18 cellular contexts compared by ENCODE assay signal in the genomic region with DNA sequence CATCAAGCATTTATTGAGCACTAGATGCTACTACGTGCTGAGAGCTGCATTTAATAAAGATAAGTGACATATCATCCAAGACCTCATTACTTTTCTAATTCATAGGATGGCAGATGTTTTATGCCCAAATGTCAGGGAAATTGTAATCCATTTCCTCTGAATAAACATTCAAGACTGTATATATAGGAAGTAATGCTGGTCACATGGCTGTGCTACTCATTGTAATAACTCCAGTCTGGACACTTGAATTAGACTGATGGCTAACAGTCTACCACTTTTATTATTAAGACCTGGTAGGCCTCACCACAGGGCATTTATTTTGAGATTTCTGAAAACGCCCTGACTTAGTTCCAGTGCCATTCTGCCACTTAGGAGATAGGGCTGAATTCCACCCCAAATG. TPM values are rescaled to one million over a fixed set of nuclear protein-coding genes. Genes with fewer than 3 reads are reported as not detected.
DNase-seq lines count a peak whose midpoint lies in the region; ATAC-seq and TF ChIP-seq lines count a peak whose summit lies in the region.
"Had no signal": no experiment of that assay in that cellular context is flagged by ENCODE, and none has a peak within 500 bp of the region (broad histone marks: within the 10 kb centered on the region; RNA-seq: fewer than 3 reads in every experiment).

No MANE protein-coding gene starts in this region.

- H3K36me3 Mint-ChIP-seq in IgD-negative memory B cell (peaks cover 18% of the 10 kb centered on the region), immature natural killer cell (peaks cover 12 to 19% (median 16%) of the 10 kb centered on the region in 3 donors)
- H3K36me3 Mint-ChIP-seq in stimulated activated naive B cell treated with anti-CD40 and anti-IgM and Interleukin-4, amounts not matched to agents 10 μg/mL and 1 μg/mL and 100 μg/mL, for 72 hours, result peaks cover 37 to 65% of the 10 kb centered on the region in 2 donors
- H3K36me3 Mint-ChIP-seq: CD4-positive, alpha-beta memory T cell had no signal

- H2AFZ ChIP-seq in SK-N-SH (ENCODE audit: low read depth) (no peak overlapping the region), OCI-LY7 (ENCODE audit: low read length) (no peak overlapping the region)

- H3K4me3 Mint-ChIP-seq in IgD-negative memory B cell, result peak overlapping the region in 2 of 4 donors; percentile 45 to 63
- H3K4me3 Mint-ChIP-seq in immature natural killer cell, result peak overlapping the region in 4 of 5 donors; percentile 11 to 78 (median 60)
- H3K4me3 Mint-ChIP-seq in stimulated activated naive B cell treated with anti-CD40 and anti-IgM and Interleukin-4, amounts not matched to agents 10 μg/mL and 1 μg/mL and 100 μg/mL, for 72 hours, result no peak overlapping the region
- H3K4me3 Mint-ChIP-seq: CD4-positive, alpha-beta memory T cell had no signal

- no peak overlapping the region for H3K4me2 ChIP-seq in SK-N-SH
- H3K4me2 ChIP-seq in OCI-LY7 (ENCODE audit: low read length), result no peak overlapping the region

- DNase-seq in SK-N-SH (peak; percentile 28), immature natural killer cell (no peak), OCI-LY7 (ENCODE audit: low spot score) (no peak), A673 (ENCODE audit: low spot score) (no peak)
- no peak for DNase-seq in stimulated activated naive B cell treated with anti-CD40 and anti-IgM and Interleukin-4, amounts not matched to agents 10 μg/mL and 1 μg/mL and 100 μg/mL, for 72 hours
- DNase-seq: 8988T; CD4-positive, alpha-beta memory T cell; H7; NCI-H1105; NCI-H2081; NCI-H748 treated with DMSO at 0.1 percent for 48 hours; RPMI8226; SHP77 treated with DMSO at 0.1 percent for 48 hours had no signal

- H3K9me3 ChIP-seq in SK-N-SH, result no peaks in the 10 kb centered on the region
- no peaks in the 10 kb centered on the region; the same call in 1 of the 2 replicates for H3K9me3 ChIP-seq in OCI-LY7 (ENCODE audit: low read length)
- H3K9me3 ChIP-seq in A673 (ENCODE audit: low read depth, low read length, poor library complexity, severe bottlenecking), result no peaks in the 10 kb centered on the region

- 0 out of 4 replicates have a peak overlapping the region, but pooled peaks of 1 of the 2 experiments have one; percentile 5 for H3K27ac ChIP-seq in SK-N-SH (ENCODE audit: low read depth in 2 of 2, low read length in 1 of 2)
- H3K27ac ChIP-seq in OCI-LY7 (ENCODE audit: low read depth, low read length, poor library complexity, severe bottlenecking), result no peak overlapping the region
- no peak overlapping the region for H3K27ac ChIP-seq in A673 (ENCODE audit: low read depth, low read length, poor library complexity, severe bottlenecking)

- H3K4me3 ChIP-seq in SK-N-SH (ENCODE audit: low read depth in 2 of 2, low read length in 1 of 2) (no peak overlapping the region), OCI-LY7 (ENCODE audit: low read depth, low read length, poor library complexity, severe bottlenecking) (no peak overlapping the region), A673 (ENCODE audit: low read depth, low read length, poor library complexity, severe bottlenecking) (no peak overlapping the region)

- TF ChIP-seq EP300 in SK-N-SH (IDR thresholded peaks at IDR 0.05; ENCODE audit: borderline replicate concordance in 1 of 2, low read depth in 1 of 2, low read length in 1 of 2), result no peak

- H3K9me3 Mint-ChIP-seq in IgD-negative memory B cell (peaks cover 0 to 1% (median 0%) of the 10 kb centered on the region in 3 donors), immature natural killer cell (no peaks in the 10 kb centered on the region)
- peaks cover 4 to 7% of the 10 kb centered on the region in 2 donors for H3K9me3 Mint-ChIP-seq in stimulated activated naive B cell treated with anti-CD40 and anti-IgM and Interleukin-4, amounts not matched to agents 10 μg/mL and 1 μg/mL and 100 μg/mL, for 72 hours

- POLR2A ChIA-PET in SK-N-SH (lab: Yijun Ruan, JAX), result no interaction called here
- POLR2A ChIA-PET in OCI-LY7 (lab: Charles Lee), result interaction anchor here (0.5 to 1.4 kb wide), 2 partner anchors 9 to 21 kb away, joined by 4 read pairs; no protein-coding TSS in a partner anchor
- POLR2A ChIA-PET in A673 (lab: Charles Lee; ENCODE audit: low non-redundant PET), result no interaction called here

- H3K27ac Mint-ChIP-seq in IgD-negative memory B cell (peak overlapping the region in 2 of 3 donors; percentile 17 to 86), immature natural killer cell (peak overlapping the region; percentile 72 to 91 (median 84))
- peak overlapping the region; percentile 20 for H3K27ac Mint-ChIP-seq in stimulated activated naive B cell treated with anti-CD40 and anti-IgM and Interleukin-4, amounts not matched to agents 10 μg/mL and 1 μg/mL and 100 μg/mL, for 72 hours

- H3K79me2 ChIP-seq in SK-N-SH (ENCODE audit: insufficient read depth) (no peaks in the 10 kb centered on the region), OCI-LY7 (ENCODE audit: insufficient read depth, low read depth, low read length) (peaks cover 100% of the 10 kb centered on the region)

- H4K20me1 ChIP-seq in SK-N-SH (ENCODE audit: insufficient read depth), result no peaks in the 10 kb centered on the region
- peaks cover 37% of the 10 kb centered on the region; the same call in 1 of the 2 replicates for H4K20me1 ChIP-seq in OCI-LY7 (ENCODE audit: insufficient read depth, low read length)

- BruUV-seq in OCI-LY7 (replicated peaks; lab: Mats Ljungman, UMichigan) (no TSS peak), A673 (replicated peaks; lab: Mats Ljungman, UMichigan) (no TSS peak)

- H3K4me1 ChIP-seq in SK-N-SH (ENCODE audit: control insufficient read depth in 1 of 2, insufficient read depth in 2 of 2, low read depth in 1 of 2, low read length in 1 of 2), result no peaks in the 10 kb centered on the region; a peak in 1 of 4 replicates
- peaks cover 55% of the 10 kb centered on the region for H3K4me1 ChIP-seq in OCI-LY7 (ENCODE audit: insufficient read depth, low read length, poor library complexity, severe bottlenecking)
- no peaks in the 10 kb centered on the region for H3K4me1 ChIP-seq in A673 (ENCODE audit: insufficient read depth, low read length, poor library complexity, severe bottlenecking)

- no peaks in the 10 kb centered on the region for H3K27me3 ChIP-seq in SK-N-SH (ENCODE audit: insufficient read depth)
- no peaks in the 10 kb centered on the region for H3K27me3 ChIP-seq in A673 (replicated peaks; ENCODE audit: insufficient read depth, low read depth, low read length, poor library complexity)

- intact Hi-C loops in OCI-LY7 (cut with micrococcal nuclease; ENCODE audit: unreplicated experiment) (no loop called here), A673 (cut with micrococcal nuclease; ENCODE audit: unreplicated experiment) (no loop called here)

- H3K9me2 ChIP-seq in SK-N-SH (no peaks in the 10 kb centered on the region), OCI-LY7 (ENCODE audit: insufficient read depth, low read length) (no peaks in the 10 kb centered on the region)

- no peak for TF ChIP-seq CTCF in SK-N-SH (IDR thresholded peaks at IDR 0.05)
- TF ChIP-seq CTCF in OCI-LY7 (conservative IDR thresholded peaks at IDR 0.05; ENCODE audit: low read length), result no peak
- TF ChIP-seq CTCF in A673 (conservative IDR thresholded peaks at IDR 0.05; ENCODE audit: low read depth, low read length), result no peak

- no peak for TF ChIP-seq RAD21 in SK-N-SH (IDR thresholded peaks at IDR 0.05; ENCODE audit: low read length)

- no peaks in the 10 kb centered on the region for H3K27me3 Mint-ChIP-seq in IgD-negative memory B cell
- H3K27me3 Mint-ChIP-seq in immature natural killer cell (ENCODE audit: low read depth in 3 of 3), result peaks cover 0 to 2% (median 2%) of the 10 kb centered on the region in 3 donors
- H3K27me3 Mint-ChIP-seq in stimulated activated naive B cell treated with anti-CD40 and anti-IgM and Interleukin-4, amounts not matched to agents 10 μg/mL and 1 μg/mL and 100 μg/mL, for 72 hours, result no peaks in the 10 kb centered on the region

- no peak overlapping the region for H3K9ac ChIP-seq in SK-N-SH

- ATAC-seq in SK-N-SH treated with all-trans-retinoic acid at 6 μM for 48 hours (no peak), HG02852 (IDR thresholded peaks at IDR 0.05; ENCODE audit: unreplicated experiment) (no peak)
- ATAC-seq in stimulated activated naive B cell treated with anti-CD40 and anti-IgM and Interleukin-4, amounts not matched to agents 10 μg/mL and 1 μg/mL and 100 μg/mL, for 72 hours (replicated peaks), result no peak
- ATAC-seq: PC-3 had no signal

- no peaks in the 10 kb centered on the region for H3K36me3 ChIP-seq in SK-N-SH (replicated peaks in 1 of 2; ENCODE audit: control insufficient read depth in 1 of 2, insufficient read depth in 2 of 2, low read length in 1 of 2)
- H3K36me3 ChIP-seq in OCI-LY7 (ENCODE audit: insufficient read depth, low read length), result peaks cover 88% of the 10 kb centered on the region
- H3K36me3 ChIP-seq in A673 (ENCODE audit: insufficient read depth, low read length, poor library complexity, severe bottlenecking), result no peaks in the 10 kb centered on the region

- 23% methylated on average over 2 of the region's 2 CpGs for WGBS in SK-N-SH (ENCODE audit: low lambda C conversion rate)

- no peaks in the 10 kb centered on the region for H3F3A ChIP-seq in SK-N-SH (replicated peaks; ENCODE audit: insufficient read depth)

- CTCF ChIA-PET in SK-N-SH (lab: Yijun Ruan, JAX), result interaction anchor here (1.5 to 2.7 kb wide), 2 partner anchors 43 to 60 kb away, joined by 3 to 10 read pairs; no protein-coding TSS in a partner anchor
- CTCF ChIA-PET in OCI-LY7 (lab: Charles Lee; ENCODE audit: unreplicated experiment), result no interaction called here
- CTCF ChIA-PET in A673 (lab: Charles Lee), result interaction anchor here (0.6 kb wide), 1 partner anchor 454 kb away, joined by 4 read pairs; no protein-coding TSS in a partner anchor

- H3K4me1 Mint-ChIP-seq in IgD-negative memory B cell, result peaks cover 72 to 81% (median 74%) of the 10 kb centered on the region in 3 donors
- H3K4me1 Mint-ChIP-seq in immature natural killer cell, result peaks cover 83 to 100% of the 10 kb centered on the region in 2 donors
- peaks cover 69 to 99% of the 10 kb centered on the region in 2 donors for H3K4me1 Mint-ChIP-seq in stimulated activated naive B cell treated with anti-CD40 and anti-IgM and Interleukin-4, amounts not matched to agents 10 μg/mL and 1 μg/mL and 100 μg/mL, for 72 hours

RNA-seq across cellular contexts. Expression of a gene that starts 36.6 kb away (rescaled TPM):
- polyA plus RNA-seq in SK-N-SH (2012; rRNA removed) (0.07 and 0.08 TPM in 2 replicates), IgD-negative memory B cell (174 TPM), immature natural killer cell (100 to 1,000 TPM in 1 of 3 donors, 10 to 100 TPM in 2; 87.4 to 186 (median 98.3) TPM)
- 0.06 and 0.17 TPM in 2 replicates for polyA plus RNA-seq in SK-N-SH (2012; cell fraction: cytosol; rRNA removed)
- 0.02 TPM in 2 replicates for polyA plus RNA-seq in SK-N-SH (2012; cell fraction: nucleus; rRNA removed)
- 132 and 152 TPM in 2 replicates for total RNA-seq in OCI-LY7 (2014; rRNA removed; shearing (Covaris generic))
- total RNA-seq in OCI-LY7 (2022) (111 and 140 TPM in 2 replicates), A673 (2021) (0.24 and 0.37 TPM in 2 replicates)
- total RNA-seq: MCF 10A had no signal

Comparison
In these comparisons a context has a peak if more than half of its experiments do, and no peak if none do; other contexts are left out.
1. H3K27ac Mint-ChIP-seq: peak in every context shown above with its lines; median percentile 84 in immature natural killer cell; 52 in IgD-negative memory B cell; 20 in stimulated activated naive B cell treated with anti-CD40 and anti-IgM and Interleukin-4, amounts not matched to agents 10 μg/mL and 1 μg/mL and 100 μg/mL, for 72 hours.
2. H3K4me3 Mint-ChIP-seq: peak in immature natural killer cell (4 of 5); none in stimulated activated naive B cell treated with anti-CD40 and anti-IgM and Interleukin-4, amounts not matched to agents 10 μg/mL and 1 μg/mL and 100 μg/mL, for 72 hours (0 of 2).
3. RNA of a gene that starts 36.6 kb away (polyA plus RNA-seq): 174 TPM in IgD-negative memory B cell (single experiment) and 87.4 to 186 TPM in immature natural killer cell; 0.02 to 0.17 TPM in SK-N-SH; every median in the first group is over 10 times any median in the second.